In the genomic region with DNA sequence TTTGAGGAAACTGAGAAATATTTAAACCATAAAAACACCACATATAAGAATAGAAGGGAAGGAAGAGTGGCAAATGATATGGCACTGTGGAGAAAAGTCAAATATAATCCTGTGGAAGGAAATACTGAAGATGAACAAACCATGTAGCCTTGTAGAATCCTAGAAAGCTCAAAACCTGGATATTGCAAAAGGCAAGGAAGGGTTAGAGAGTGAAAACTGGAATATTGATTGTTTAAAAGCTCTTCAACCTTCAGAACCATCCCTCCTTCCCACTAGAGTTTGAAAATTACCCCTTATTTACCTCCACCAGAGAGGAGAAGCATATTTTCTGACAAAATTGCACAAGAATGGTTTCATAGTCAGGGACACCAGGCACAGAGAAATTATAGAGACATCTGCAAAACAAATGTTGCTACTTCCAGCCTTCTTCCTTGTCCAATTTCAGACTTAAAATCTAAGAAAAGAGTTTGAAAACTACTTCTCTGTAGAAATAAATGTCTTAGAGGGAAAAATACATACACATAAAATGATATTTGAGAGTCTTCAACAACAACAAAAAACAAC, we compare ENCODE assay signal across 20 cellular contexts. TPM values are rescaled to one million over a fixed set of nuclear protein-coding genes. Genes with fewer than 3 reads are reported as not detected.
"Had no signal": no experiment of that assay in that cellular context is flagged by ENCODE, and none has a peak within 500 bp of the region (broad histone marks: within the 10 kb centered on the region; RNA-seq: fewer than 3 reads in every experiment).

No MANE protein-coding gene starts in this region.

- H3K36me3 ChIP-seq: tibial nerve had no signal

- H3K27ac Mint-ChIP-seq: activated B cell treated with CpG ODN at 0.5 μM for 24 hours; activated CD4-positive, alpha-beta memory T cell treated with anti-CD3 and anti-CD28 coated beads for 36 hours; activated naive CD4-positive, alpha-beta T cell treated with anti-CD3 and anti-CD28 coated beads, Interleukin-2, amount 10 ng/mL, durations not matched to agents 7 days and 5 days; dendritic cell treated with granulocyte-macrophage colony-stimulating factor and Interleukin-4, amounts not matched to agents 40 ng/mL and 50 ng/mL, for 4 days; natural killer cell; stimulated activated naive CD8-positive, alpha-beta T cell treated with anti-CD3 and anti-CD28 coated beads, Interleukin-15, Interleukin-2, amounts not matched to agents 100 ng/mL and 50 ng/mL, for 24 hours; T-helper 17 cell had no signal

- H3K36me3 Mint-ChIP-seq: activated CD4-positive, alpha-beta memory T cell treated with anti-CD3 and anti-CD28 coated beads for 36 hours; activated naive CD4-positive, alpha-beta T cell treated with anti-CD3 and anti-CD28 coated beads, Interleukin-2, amount 10 ng/mL, durations not matched to agents 7 days and 5 days; natural killer cell had no signal

- H3K9me3 ChIP-seq: body of pancreas, tibial nerve had no signal

- H3K4me3 ChIP-seq: body of pancreas, lung, tibial nerve had no signal

- H3K4me1 Mint-ChIP-seq: activated B cell treated with CpG ODN at 0.5 μM for 24 hours; activated naive CD4-positive, alpha-beta T cell treated with anti-CD3 and anti-CD28 coated beads, Interleukin-2, amount 10 ng/mL, durations not matched to agents 7 days and 5 days; natural killer cell; T-helper 17 cell had no signal

- H3K27me3 ChIP-seq: body of pancreas, tibial nerve had no signal

- H3K9me3 Mint-ChIP-seq: activated naive CD4-positive, alpha-beta T cell treated with anti-CD3 and anti-CD28 coated beads, Interleukin-2, amount 10 ng/mL, durations not matched to agents 7 days and 5 days; stimulated activated naive CD8-positive, alpha-beta T cell treated with anti-CD3 and anti-CD28 coated beads, Interleukin-15, Interleukin-2, amounts not matched to agents 100 ng/mL and 50 ng/mL, for 24 hours had no signal

- DNase-seq: activated B cell treated with CpG ODN at 0.5 μM for 24 hours; activated CD4-positive, alpha-beta memory T cell treated with anti-CD3 and anti-CD28 coated beads for 36 hours; activated CD4-positive, alpha-beta T cell treated with anti-CD3 and anti-CD28 coated beads for 4 hours; activated naive CD4-positive, alpha-beta T cell treated with anti-CD3 and anti-CD28 coated beads, Interleukin-2, amount 10 ng/mL, durations not matched to agents 7 days and 5 days; activated T-cell treated with anti-CD3 and anti-CD28 coated beads, Interleukin-2, amount 50 U/mL, for 48 hours; body of pancreas; effector CD4-positive, alpha-beta T cell; erythroblast; foreskin melanocyte; kidney; midbrain; natural killer cell; stimulated activated CD4-positive, alpha-beta T cell treated with anti-CD3 and anti-CD28 coated beads, Interleukin-12 subunit alpha, Interleukin-12 subunit beta, amount 100 ng/mL, for 4 hours; stimulated activated CD4-positive, alpha-beta T cell treated with anti-CD3 and anti-CD28 coated beads, Interleukin-4, amount 100 ng/mL, for 4 hours; T-helper 17 cell had no signal

- H3K4me3 Mint-ChIP-seq: activated B cell treated with CpG ODN at 0.5 μM for 24 hours; activated CD4-positive, alpha-beta memory T cell treated with anti-CD3 and anti-CD28 coated beads for 36 hours; activated naive CD4-positive, alpha-beta T cell treated with anti-CD3 and anti-CD28 coated beads, Interleukin-2, amount 10 ng/mL, durations not matched to agents 7 days and 5 days; dendritic cell treated with granulocyte-macrophage colony-stimulating factor and Interleukin-4, amounts not matched to agents 40 ng/mL and 50 ng/mL, for 4 days; natural killer cell; stimulated activated naive CD8-positive, alpha-beta T cell treated with anti-CD3 and anti-CD28 coated beads, Interleukin-15, Interleukin-2, amounts not matched to agents 100 ng/mL and 50 ng/mL, for 24 hours; T-helper 17 cell had no signal

- ATAC-seq: body of pancreas, natural killer cell, T-helper 17 cell had no signal

- H3K27me3 Mint-ChIP-seq: progenitor cell of endocrine pancreas had no signal

- H3K27ac ChIP-seq: body of pancreas, tibial nerve had no signal

RNA-seq across cellular contexts. Expression of gene ANTXR1, which starts 48.0 kb away (rescaled TPM):
- total RNA-seq: activated B cell treated with CpG ODN at 0.5 μM for 24 hours; activated CD4-positive, alpha-beta memory T cell treated with anti-CD3 and anti-CD28 coated beads for 36 hours; natural killer cell; T-helper 17 cell had no signal
